ENCODE assay signal across 1 cellular context in genomic region chr17:81129289-81129688, GRCh38.
TF ChIP-seq lines count a peak whose summit lies in the region.

No MANE protein-coding gene starts in this region.

TF ChIP-seq in WTC11, 78 proteins besides CTCF, POLR2A, EP300 and RAD21 (continued from another document):
- TF ChIP-seq ZNF263 (CRISPR knock-in tag; IDR thresholded peaks at IDR 0.05; ENCODE audit: low read depth), result no peak
- TF ChIP-seq MLX (CRISPR knock-in tag; IDR thresholded peaks at IDR 0.05), result no peak
- TF ChIP-seq E2F5 (CRISPR knock-in tag; IDR thresholded peaks at IDR 0.05), result no peak
- TF ChIP-seq PRDM15 (CRISPR knock-in tag; IDR thresholded peaks at IDR 0.05), result no peak
- no peak for TF ChIP-seq MYBL2 (CRISPR knock-in tag; IDR thresholded peaks at IDR 0.05)
- TF ChIP-seq MXD4 (CRISPR knock-in tag; IDR thresholded peaks at IDR 0.05; ENCODE audit: borderline replicate concordance), result no peak
- no peak for TF ChIP-seq NR1H2 (CRISPR knock-in tag; IDR thresholded peaks at IDR 0.05)
- no peak for TF ChIP-seq CBFB (CRISPR knock-in tag; IDR thresholded peaks at IDR 0.05; ENCODE audit: low read depth)
- TF ChIP-seq E2F4 (CRISPR knock-in tag; IDR thresholded peaks at IDR 0.05; ENCODE audit: borderline replicate concordance, low read depth), result no peak
